19 cellular contexts compared by ENCODE assay signal in the genomic region with DNA sequence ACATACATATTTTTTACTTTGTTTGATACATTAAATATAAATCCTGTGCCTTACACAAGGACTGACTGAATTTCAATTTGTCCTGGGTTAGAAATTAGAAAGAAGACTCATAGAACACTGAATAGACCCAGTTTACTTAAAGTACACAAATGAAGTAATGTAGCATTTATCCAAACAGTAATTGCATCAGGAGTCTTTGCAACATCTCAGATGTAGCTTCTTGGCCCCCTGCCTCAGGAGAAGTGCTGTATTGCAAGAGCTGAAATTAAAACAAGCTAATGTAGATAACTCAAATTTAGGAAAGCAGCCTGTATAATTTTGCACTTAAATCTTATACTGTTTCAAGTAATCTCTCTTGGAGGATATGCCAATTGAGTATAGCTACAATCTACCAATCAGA. TPM values are rescaled to one million over a fixed set of nuclear protein-coding genes. Genes with fewer than 3 reads are reported as not detected.
A peak's percentile ranks its signal among the peaks of the same experiment; 100 is the strongest.
DNase-seq lines count a peak whose midpoint lies in the region; ATAC-seq, FAIRE-seq and TF ChIP-seq lines count a peak whose summit lies in the region.
"Had no signal": no experiment of that assay in that cellular context is flagged by ENCODE, and none has a peak within 500 bp of the region (broad histone marks: within the 10 kb centered on the region; RNA-seq: fewer than 3 reads in every experiment).

No MANE protein-coding gene starts in this region.

- no peak for TF ChIP-seq POLR2A in GM12892 (IDR thresholded peaks at IDR 0.05; ENCODE audit: low read depth, low read length)

- no peak for TF ChIP-seq CTCF in pancreas (IDR thresholded peaks at IDR 0.05)

- no peaks in the 10 kb centered on the region for H3K4me1 ChIP-seq in pancreas
- no peaks in the 10 kb centered on the region for H3K4me1 ChIP-seq in effector memory CD4-positive, alpha-beta T cell (ENCODE audit: control insufficient read depth, insufficient read depth, low read length, poor library complexity, severe bottlenecking)
- H3K4me1 ChIP-seq: SJSA1 had no signal

- no peak overlapping the region for H3K27ac ChIP-seq in pancreas
- H3K27ac ChIP-seq in effector memory CD4-positive, alpha-beta T cell (ENCODE audit: insufficient read depth, low read length, poor library complexity, severe bottlenecking) = no peak overlapping the region
- H3K27ac ChIP-seq: SJSA1 had no signal

- intact Hi-C loops in pancreas (cut with DNase I) = no loop called here

- H3K9me3 ChIP-seq in pancreas = no peaks in the 10 kb centered on the region
- no peaks in the 10 kb centered on the region for H3K9me3 ChIP-seq in effector memory CD4-positive, alpha-beta T cell (ENCODE audit: control insufficient read depth, low read length)
- H3K9me3 ChIP-seq: HAP-1, SJSA1 had no signal

- no peaks in the 10 kb centered on the region for H3K27me3 ChIP-seq in pancreas
- H3K27me3 ChIP-seq in effector memory CD4-positive, alpha-beta T cell (replicated peaks; ENCODE audit: control insufficient read depth, insufficient read depth, low read length, poor library complexity, severe bottlenecking) = no peaks in the 10 kb centered on the region
- H3K27me3 ChIP-seq: SJSA1 had no signal

- no peak for DNase-seq in GM12892 (ENCODE audit: insufficient read length)
- DNase-seq in amniotic epithelial cell (ENCODE audit: low read depth) = peak; percentile 69
- peak; percentile 38 for DNase-seq in fibroblast of the conjunctiva (ENCODE audit: low read depth)
- DNase-seq in stromal cell of bone marrow (ENCODE audit: low read depth) = peak; percentile 10
- DNase-seq in SK-N-DZ (ENCODE audit: low spot score) = no peak
- no peak for DNase-seq in pancreas
- no peak for DNase-seq in effector memory CD4-positive, alpha-beta T cell
- DNase-seq: DMS 273 treated with DMSO at 0.1 percent for 48 hours, NCI-H1048, NCI-H146, NCI-H345, NCI-H69, PC-3 had no signal

- FAIRE-seq in GM12892 (lab: Jason Lieb, UNC) = peak; percentile 40
- no peak for FAIRE-seq in pancreas (lab: Jason Lieb, UNC)
- FAIRE-seq: HTR-8/SVneo, K562 had no signal

- no peak overlapping the region for H3K4me3 ChIP-seq in pancreas
- H3K4me3 ChIP-seq in effector memory CD4-positive, alpha-beta T cell (ENCODE audit: insufficient read depth, low read depth, low read length, poor library complexity, severe bottlenecking) = no peak overlapping the region
- H3K4me3 ChIP-seq: HAP-1, K562, SJSA1 had no signal

- no peak for ATAC-seq in pancreas
- ATAC-seq: K562, PC-3 had no signal

- no peaks in the 10 kb centered on the region for H3K36me3 ChIP-seq in pancreas
- H3K36me3 ChIP-seq in effector memory CD4-positive, alpha-beta T cell (ENCODE audit: control insufficient read depth, insufficient read depth, low read length) = no peaks in the 10 kb centered on the region
- H3K36me3 ChIP-seq: HAP-1, SJSA1 had no signal

RNA-seq across cellular contexts. Expression of a gene that starts 54.3 kb away (rescaled TPM):
- 1.3 TPM for polyA plus RNA-seq in GM12892 (2012; ENCODE audit: missing spikeins)
- 4.6 and 5.1 TPM in 2 replicates for polyA plus RNA-seq in SK-N-DZ (2014; cell fraction: cytosol; rRNA removed)
- polyA plus RNA-seq in SK-N-DZ (2014; cell fraction: nucleus; rRNA removed) = 2.4 and 2.8 TPM in 2 replicates
- 1 to 10 TPM in 2 of 6 donors, under 1 TPM in 4; 0.13 to 1.2 (median 0.41) TPM for total RNA-seq in pancreas
- under 1 TPM; 0.11 to 0.26 TPM for polyA plus RNA-seq in pancreas
- total RNA-seq: Daoy, K562, SJSA1 had no signal
- polyA plus RNA-seq: BJ had no signal

Comparison
In these comparisons a context has a peak if more than half of its experiments do, and no peak if none do; other contexts are left out.
1. DNase-seq: peak in amniotic epithelial cell (single experiment), fibroblast of the conjunctiva (single experiment) and stromal cell of bone marrow (single experiment); none in GM12892 (single experiment), SK-N-DZ (single experiment), pancreas (0 of 6) and effector memory CD4-positive, alpha-beta T cell (0 of 3).